ENCODE assay signal across 8 cellular contexts in the genomic region with DNA sequence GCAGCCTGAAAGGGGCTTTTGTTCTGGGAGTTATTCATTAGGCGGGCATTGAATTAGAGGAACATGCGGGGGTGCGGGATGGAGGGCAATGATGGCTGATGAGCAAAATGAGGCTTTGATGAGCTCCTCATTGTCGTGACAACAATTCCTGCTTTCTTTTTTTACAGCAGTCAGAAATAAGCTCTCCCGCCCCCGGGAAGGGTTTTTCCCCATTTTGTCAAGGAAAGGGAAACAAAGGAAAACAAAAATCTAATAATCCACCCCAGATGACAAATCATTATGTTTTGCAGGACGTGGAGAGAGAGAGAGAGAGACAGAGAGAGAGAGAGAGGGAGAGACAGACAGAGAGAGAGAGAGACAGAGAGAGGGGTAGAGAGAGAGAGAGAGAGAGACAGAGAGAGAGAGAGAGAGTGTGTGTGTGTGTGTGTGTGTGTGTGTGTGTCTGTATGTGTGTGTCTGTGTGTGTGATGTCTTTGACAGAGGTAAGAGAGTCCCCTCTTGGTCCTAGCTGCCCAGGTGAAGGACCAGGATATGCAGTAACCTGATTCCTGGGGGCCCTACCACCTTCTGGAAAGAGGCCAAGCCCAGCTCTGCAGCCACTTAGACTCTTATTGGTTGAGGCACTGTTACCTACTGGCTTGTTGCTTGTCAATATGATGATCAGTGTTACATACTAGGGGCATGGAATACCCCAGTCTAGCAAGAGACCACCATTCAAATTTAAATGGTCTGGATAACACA. TPM values are rescaled to one million over a fixed set of nuclear protein-coding genes. Genes with fewer than 3 reads are reported as not detected.
DNase-seq lines count a peak whose midpoint lies in the region; ATAC-seq and TF ChIP-seq lines count a peak whose summit lies in the region.

No MANE protein-coding gene starts in this region.

- H3K9me3 ChIP-seq in GM23248 (ENCODE audit: low read depth) (no peaks in the 10 kb centered on the region), endocrine pancreas (ENCODE audit: control insufficient read depth, low read length) (no peaks in the 10 kb centered on the region)

- H4K20me1 ChIP-seq in GM23248 (ENCODE audit: insufficient read depth), result no peaks in the 10 kb centered on the region

- H3K9ac ChIP-seq in GM23248 (peak overlapping the region; percentile 25; the same call in 1 of the 2 replicates), endocrine pancreas (ENCODE audit: control insufficient read depth, insufficient read depth, low read length) (no peak overlapping the region)

- H3K9me2 ChIP-seq in GM23248 (ENCODE audit: insufficient read depth), result no peaks in the 10 kb centered on the region

- no peak overlapping the region for H3K4me2 ChIP-seq in GM23248 (ENCODE audit: unreplicated experiment)

- H3F3A ChIP-seq in GM23248 (ENCODE audit: insufficient read depth), result no peaks in the 10 kb centered on the region

- H3K4me1 ChIP-seq in GM23248 (ENCODE audit: insufficient read depth) (peaks cover 14% of the 10 kb centered on the region), endocrine pancreas (ENCODE audit: control insufficient read depth, insufficient read depth, low read length) (no peaks in the 10 kb centered on the region)

- H3K79me2 ChIP-seq in GM23248 (ENCODE audit: insufficient read depth), result no peaks in the 10 kb centered on the region

- no peak for ATAC-seq in HG03457 (IDR thresholded peaks at IDR 0.05; ENCODE audit: unreplicated experiment)

- H3K27me3 ChIP-seq in GM23248 (replicated peaks; ENCODE audit: insufficient read depth) (no peaks in the 10 kb centered on the region), endocrine pancreas (ENCODE audit: control insufficient read depth, insufficient read depth, low read length) (no peaks in the 10 kb centered on the region)

- 37 to 43% methylated on average over 7 of the region's 7 CpGs for WGBS in GM23248 (ENCODE audit: low coverage in 1 of 2, low lambda C conversion rate in 2 of 2, missing lambda C conversion rate in 2 of 2), 2 experiments

- TF ChIP-seq POLR2A in erythroblast (IDR thresholded peaks at IDR 0.05; ENCODE audit: low read length), result no peak

- no peak overlapping the region for H3K4me3 ChIP-seq in GM23248
- peak overlapping the region; percentile 47 for H3K4me3 ChIP-seq in endocrine pancreas (ENCODE audit: control insufficient read depth, insufficient read depth, low read length)

- peak; percentile 30 for DNase-seq in GM23248
- DNase-seq in NCI-H345 (lab: John Stamatoyannopoulos, UW), result peak; percentile 71
- DNase-seq in nucleus accumbens (lab: John Stamatoyannopoulos, UW), result peak in 55 of 56 donors; percentile 11 to 92 (median 74)
- DNase-seq in activated T-cell treated with anti-CD3 and anti-CD28 coated beads, Interleukin-2, amount 50 U/mL, for 48 hours, result no peak
- DNase-seq in RKO (ENCODE audit: low spot score), result no peak
- DNase-seq in erythroblast (lab: John Stamatoyannopoulos, UW), result no peak

- peak overlapping the region; percentile 29 for H2AFZ ChIP-seq in GM23248

- H3K36me3 ChIP-seq in GM23248 (ENCODE audit: low read depth), result no peaks in the 10 kb centered on the region
- H3K36me3 ChIP-seq in endocrine pancreas (ENCODE audit: control insufficient read depth, insufficient read depth, low read length), result no peaks in the 10 kb centered on the region

- in situ Hi-C loops in GM23248 (cut with MboI), result loop anchor here (25.0 kb wide), 1 partner anchor 557 kb away; no protein-coding TSS in a partner anchor

- no peak overlapping the region for H3K27ac ChIP-seq in GM23248

RNA-seq across cellular contexts. Expression of a gene that starts 46.7 kb away (rescaled TPM):
- total RNA-seq in GM23248 (2014; rRNA removed; shearing (Covaris generic)), result 84.0 and 87.9 TPM in 2 replicates
- 121 and 127 TPM in 2 replicates for polyA plus RNA-seq in GM23248 (2016; fragmentation: Nextera tagmentation; extraction: Ambion mirVana)

Comparison
In these comparisons a context has a peak if more than half of its experiments do, and no peak if none do; other contexts are left out.
1. DNase-seq: peak in GM23248 (single experiment), NCI-H345 (single experiment) and nucleus accumbens (55 of 56); none in activated T-cell treated with anti-CD3 and anti-CD28 coated beads, Interleukin-2, amount 50 U/mL, for 48 hours (0 of 2), RKO (single experiment) and erythroblast (0 of 2).